9 cellular contexts compared by ENCODE assay signal in genomic region chr16:11202260-11203091, GRCh38. TPM values are rescaled to one million over a fixed set of nuclear protein-coding genes. Genes with fewer than 3 reads are reported as not detected.
A peak's percentile ranks its signal among the peaks of the same experiment; 100 is the strongest.
DNase-seq lines count a peak whose midpoint lies in the region; ATAC-seq, FAIRE-seq and TF ChIP-seq lines count a peak whose summit lies in the region.
"Had no signal": no experiment of that assay in that cellular context is flagged by ENCODE, and none has a peak within 500 bp of the region (broad histone marks: within the 10 kb centered on the region; RNA-seq: fewer than 3 reads in every experiment).

No MANE protein-coding gene starts in this region.

- H3K27me3 ChIP-seq in Karpas-422 (ENCODE audit: low read length) (no peaks in the 10 kb centered on the region; the same call in 1 of the 2 replicates), fibroblast of lung (ENCODE audit: control insufficient read depth, insufficient read depth, low read length) (no peaks in the 10 kb centered on the region), HAP-1 (ENCODE audit: low read depth) (no peaks in the 10 kb centered on the region)

- H3K9ac ChIP-seq in Karpas-422 (ENCODE audit: low read length) (no peak overlapping the region), fibroblast of lung (ENCODE audit: insufficient read depth, low read length) (peak overlapping the region; percentile 20)
- H3K9ac ChIP-seq: parathyroid adenoma had no signal

- CTCF ChIA-PET in T-cell (lab: Charles Lee): no interaction called here

- H3K27ac ChIP-seq in Karpas-422 (ENCODE audit: low read length) (no peak overlapping the region), fibroblast of lung (ENCODE audit: insufficient read depth, low read length) (peak overlapping the region; percentile 83)
- H3K27ac ChIP-seq: parathyroid adenoma had no signal

- H3K4me3 ChIP-seq in Karpas-422 (ENCODE audit: low read length) (peak overlapping the region; percentile 0; the same call in 1 of the 2 replicates), fibroblast of lung (replicated peaks in 1 of 4; ENCODE audit: control extremely low read depth in 1 of 4, insufficient read depth in 1 of 4, low read depth in 3 of 4, low read length in 4 of 4) (no peak overlapping the region), HAP-1 (no peak overlapping the region)

- in situ Hi-C loops in HAP-1 (cut with MboI; ENCODE audit: low sequenced_read_pairs): no loop called here

- no peaks in the 10 kb centered on the region for H3K9me3 Mint-ChIP-seq in T-cell

- H3K9me2 ChIP-seq in Karpas-422 (replicated peaks; ENCODE audit: insufficient read depth, low read length): no peaks in the 10 kb centered on the region

- no peaks in the 10 kb centered on the region for H3K27me3 Mint-ChIP-seq in T-cell

- H3K4me1 Mint-ChIP-seq in T-cell: peaks cover 14 to 34% (median 24%) of the 10 kb centered on the region in 3 donors

- peaks cover 3% of the 10 kb centered on the region for H3K9me3 ChIP-seq in Karpas-422 (ENCODE audit: low read length)
- H3K9me3 ChIP-seq in fibroblast of lung (ENCODE audit: control insufficient read depth, insufficient read depth, low read depth, low read length): peaks cover 2% of the 10 kb centered on the region
- H3K9me3 ChIP-seq in HAP-1: no peaks in the 10 kb centered on the region

- POLR2A ChIA-PET in T-cell (lab: Charles Lee): no interaction called here

- H2AFZ ChIP-seq in Karpas-422 (ENCODE audit: low read length) (no peak overlapping the region), fibroblast of lung (ENCODE audit: low read length) (no peak overlapping the region)
- H2AFZ ChIP-seq: parathyroid adenoma had no signal

- H4K20me1 ChIP-seq in Karpas-422 (ENCODE audit: insufficient read depth, low read depth, low read length): 0 out of 2 replicates have a peak, but pooled peaks cover 4% of the 10 kb centered on the region
- no peaks in the 10 kb centered on the region for H4K20me1 ChIP-seq in fibroblast of lung (ENCODE audit: control insufficient read depth, extremely low read depth, insufficient read depth, low read length)

- FAIRE-seq in HTR-8/SVneo (lab: Jason Lieb, UNC): no peak

- peaks cover 4% of the 10 kb centered on the region for H3K36me3 Mint-ChIP-seq in T-cell

- H3K4me1 ChIP-seq in Karpas-422 (ENCODE audit: low read length) (peaks cover 36% of the 10 kb centered on the region), fibroblast of lung (ENCODE audit: control insufficient read depth, extremely low read depth, insufficient read depth, low read length) (peaks cover 25% of the 10 kb centered on the region), HAP-1 (peaks cover 6% of the 10 kb centered on the region; the same call in 1 of the 2 replicates)
- H3K4me1 ChIP-seq: parathyroid adenoma had no signal

- H3K36me3 ChIP-seq in Karpas-422 (ENCODE audit: insufficient read depth, low read length): no peaks in the 10 kb centered on the region
- no peaks in the 10 kb centered on the region for H3K36me3 ChIP-seq in fibroblast of lung (ENCODE audit: control insufficient read depth, insufficient read depth, low read length)
- no peaks in the 10 kb centered on the region for H3K36me3 ChIP-seq in HAP-1 (replicated peaks)

- ATAC-seq in GM18511 (IDR thresholded peaks at IDR 0.05; ENCODE audit: unreplicated experiment) (peak; percentile 50), T-cell (replicated peaks in 1 of 4) (no peak)

- DNase-seq in AG08396 (ENCODE audit: low spot score) (peak; percentile 41), Karpas-422 (peak; percentile 69), fibroblast of lung (ENCODE audit: low read depth in 2 of 2) (peak in 1 of 2 donors; percentile 57), T-cell (no peak), HAP-1 (ENCODE audit: low spot score in 2 of 2) (no peak), HTR-8/SVneo (ENCODE audit: insufficient read length, low spot score) (no peak), superior temporal gyrus (ENCODE audit: extremely low spot score) (no peak)

- H3K4me2 ChIP-seq in Karpas-422 (ENCODE audit: low read depth, low read length, poor library complexity, severe bottlenecking) (peak overlapping the region; percentile 39), fibroblast of lung (ENCODE audit: extremely low read depth, insufficient read depth, low read length) (peak overlapping the region; percentile 68)

- no peak for TF ChIP-seq CTCF in fibroblast of lung (conservative IDR thresholded peaks at IDR 0.05 in 1 of 2, IDR thresholded peaks at IDR 0.05 in 1 of 2; ENCODE audit: low read depth in 1 of 2, low read length in 2 of 2)

- H3K79me2 ChIP-seq in Karpas-422 (ENCODE audit: low read length) (no peaks in the 10 kb centered on the region), fibroblast of lung (ENCODE audit: control insufficient read depth, insufficient read depth, low read length) (no peaks in the 10 kb centered on the region)
- H3K79me2 ChIP-seq: parathyroid adenoma had no signal

- no peak overlapping the region for H3K4me3 Mint-ChIP-seq in T-cell

- H3K27ac Mint-ChIP-seq in T-cell: no peak overlapping the region

RNA-seq across cellular contexts. Expression of gene SOCS1, which starts 53.5 kb away (rescaled TPM):
- total RNA-seq in Karpas-422 (2014; rRNA removed; shearing (Covaris generic); ENCODE audit: low replicate concordance): 2.9 and 8.1 TPM in 2 replicates
- total RNA-seq in fibroblast of lung (13.6 and 21.1 TPM in 2 replicates), T-cell (10 to 100 TPM; 49.2 to 67.2 (median 54.5) TPM)
- 13.2 and 17.7 TPM in 2 replicates for polyA plus RNA-seq in fibroblast of lung
- polyA plus RNA-seq in fibroblast of lung (2012): 34.6 and 38.0 TPM in 2 replicates
- polyA minus RNA-seq in fibroblast of lung (ENCODE audit: low replicate concordance): 19.9 and 35.8 TPM in 2 replicates

Comparison
In these comparisons a context has a peak if more than half of its experiments do, and no peak if none do; other contexts are left out.
1. DNase-seq: peak in AG08396 (single experiment) and Karpas-422 (single experiment); none in T-cell (0 of 34), HAP-1 (0 of 2), HTR-8/SVneo (single experiment) and superior temporal gyrus (single experiment).